ENCODE assay signal across 8 cellular contexts in genomic region chr17:49390548-49391324, GRCh38. TPM values are rescaled to one million over a fixed set of nuclear protein-coding genes. Genes with fewer than 3 reads are reported as not detected.
DNase-seq lines count a peak whose midpoint lies in the region; ATAC-seq, FAIRE-seq and TF ChIP-seq lines count a peak whose summit lies in the region.

No MANE protein-coding gene starts in this region.

- DNase-seq in OCI-LY7 (ENCODE audit: low spot score) (peak; percentile 80), endothelial cell (ENCODE audit: low spot score) (no peak), nucleus accumbens (lab: John Stamatoyannopoulos, UW) (peak in 37 of 56 donors; percentile 4 to 75 (median 36)), kidney (no peak), NCI-H1105 (lab: John Stamatoyannopoulos, UW) (no peak)

- no peaks in the 10 kb centered on the region for H3K36me3 Mint-ChIP-seq in endothelial cell (ENCODE audit: low read depth, unreplicated experiment)

- H3K4me3 ChIP-seq in OCI-LY7 (ENCODE audit: low read depth, low read length, poor library complexity, severe bottlenecking) = peak overlapping the region; percentile 55
- H3K4me3 ChIP-seq in kidney (ENCODE audit: low read length in 2 of 2) = no peak overlapping the region

- CTCF ChIA-PET in OCI-LY7 (lab: Charles Lee; ENCODE audit: unreplicated experiment) = no interaction called here

- H3K36me3 ChIP-seq in OCI-LY7 (ENCODE audit: insufficient read depth, low read length) = no peaks in the 10 kb centered on the region
- H3K36me3 ChIP-seq in kidney (ENCODE audit: control insufficient read depth in 1 of 2, insufficient read depth in 2 of 2, low read length in 2 of 2) = no peaks in the 10 kb centered on the region

- H3K9me3 ChIP-seq in OCI-LY7 (ENCODE audit: low read length) = no peaks in the 10 kb centered on the region
- H3K9me3 ChIP-seq in kidney (ENCODE audit: control insufficient read depth in 1 of 2, low read length in 2 of 2) = no peaks in the 10 kb centered on the region

- TSS peak; percentile 82 for BruUV-seq in OCI-LY7 (replicated peaks; lab: Mats Ljungman, UMichigan)

- peak overlapping the region; percentile 79 for H3K27ac ChIP-seq in OCI-LY7 (ENCODE audit: low read depth, low read length, poor library complexity, severe bottlenecking)
- H3K27ac ChIP-seq in kidney (ENCODE audit: low read depth in 2 of 2, low read length in 2 of 2) = no peak overlapping the region

- peak overlapping the region; percentile 90 for H2AFZ ChIP-seq in OCI-LY7 (ENCODE audit: low read length)

- H3K79me2 ChIP-seq in OCI-LY7 (ENCODE audit: insufficient read depth, low read depth, low read length) = no peaks in the 10 kb centered on the region

- H4K20me1 ChIP-seq in OCI-LY7 (ENCODE audit: insufficient read depth, low read length) = no peaks in the 10 kb centered on the region

- TF ChIP-seq POLR2A in GM18505 (IDR thresholded peaks at IDR 0.05; ENCODE audit: borderline replicate concordance, extremely low read depth, insufficient read depth, insufficient read length) = peak; percentile 54

- peaks cover 43% of the 10 kb centered on the region for H3K4me1 Mint-ChIP-seq in endothelial cell (ENCODE audit: unreplicated experiment)

- H3K27me3 Mint-ChIP-seq in endothelial cell (ENCODE audit: unreplicated experiment) = peaks cover 11% of the 10 kb centered on the region

- peak overlapping the region; percentile 80 for H3K27ac Mint-ChIP-seq in endothelial cell (ENCODE audit: unreplicated experiment)

- peak overlapping the region; percentile 70 for H3K4me2 ChIP-seq in OCI-LY7 (ENCODE audit: low read length)

- intact Hi-C loops in OCI-LY7 (cut with micrococcal nuclease; ENCODE audit: unreplicated experiment) (loop anchor here (5.0 kb wide), 1 partner anchor 158 kb away; the partner anchor contains the start of gene PHOSPHO1), kidney (cut with DNase I) (no loop called here)

- no peaks in the 10 kb centered on the region for H3K9me3 Mint-ChIP-seq in endothelial cell (ENCODE audit: unreplicated experiment)

- no peak for TF ChIP-seq CTCF in OCI-LY7 (conservative IDR thresholded peaks at IDR 0.05; ENCODE audit: low read length)
- TF ChIP-seq CTCF in endothelial cell (IDR thresholded peaks at IDR 0.05; ENCODE audit: unreplicated experiment) = no peak
- TF ChIP-seq CTCF in kidney (IDR thresholded peaks at IDR 0.05; ENCODE audit: borderline replicate concordance, extremely low read depth, insufficient read depth) = no peak

- POLR2A ChIA-PET in OCI-LY7 (lab: Charles Lee) = interaction anchor here (0.6 to 3.2 kb wide), 8 partner anchors 10 to 114 kb away, joined by 3 to 15 read pairs (median 5); no protein-coding TSS in a partner anchor

- H3K4me1 ChIP-seq in OCI-LY7 (ENCODE audit: insufficient read depth, low read length, poor library complexity, severe bottlenecking) (peaks cover 56% of the 10 kb centered on the region), kidney (ENCODE audit: control insufficient read depth in 1 of 2, insufficient read depth in 1 of 2, low read depth in 1 of 2, low read length in 2 of 2) (peaks cover 0 to 5% of the 10 kb centered on the region in 2 donors)

- no peak overlapping the region for H3K4me3 Mint-ChIP-seq in endothelial cell (ENCODE audit: unreplicated experiment)

- no peak for FAIRE-seq in kidney (lab: Jason Lieb, UNC)

- ATAC-seq in GM18505 (IDR thresholded peaks at IDR 0.05; ENCODE audit: unreplicated experiment) (no peak), HG03571 (IDR thresholded peaks at IDR 0.05; ENCODE audit: unreplicated experiment) (no peak), GM19467 (IDR thresholded peaks at IDR 0.05; ENCODE audit: unreplicated experiment) (no peak)

- H3K9me2 ChIP-seq in OCI-LY7 (ENCODE audit: insufficient read depth, low read length) = no peaks in the 10 kb centered on the region

- no peak overlapping the region for H3K9ac ChIP-seq in kidney (ENCODE audit: low read length in 2 of 2)

RNA-seq across cellular contexts. Expression of gene PHB1, which starts 23.9 kb away (rescaled TPM):
- 131 and 137 TPM in 2 replicates for total RNA-seq in OCI-LY7 (2014; rRNA removed; shearing (Covaris generic))
- total RNA-seq in OCI-LY7 (2022) (175 and 217 TPM in 2 replicates), endothelial cell (ENCODE audit: unreplicated experiment) (181 TPM), kidney (161 TPM)
- 469 TPM for polyA plus RNA-seq in kidney (ENCODE audit: insufficient read depth, low read depth, low replicate concordance)

RNA-seq across cellular contexts. Expression of gene ZNF652, which starts 28.7 kb away (rescaled TPM):
- 35.4 and 36.8 TPM in 2 replicates for total RNA-seq in OCI-LY7 (2014; rRNA removed; shearing (Covaris generic))
- 69.7 and 81.0 TPM in 2 replicates for total RNA-seq in OCI-LY7 (2022)
- total RNA-seq in endothelial cell (ENCODE audit: unreplicated experiment) = 36.0 TPM
- total RNA-seq in kidney = 49.0 TPM
- polyA plus RNA-seq in kidney (ENCODE audit: insufficient read depth, low read depth, low replicate concordance) = 30.1 TPM

Comparison
In these comparisons a context has a peak if more than half of its experiments do, and no peak if none do; other contexts are left out.
1. DNase-seq: peak in OCI-LY7 (single experiment) and nucleus accumbens (37 of 56); none in endothelial cell (single experiment), kidney (single experiment) and NCI-H1105 (single experiment).